ENCODE assay signal across 27 cellular contexts in genomic region chr13:51576754-51577153, GRCh38.
"Had no signal": no experiment of that assay in that cellular context is flagged by ENCODE, and none has a peak within 500 bp of the region (broad histone marks: within the 10 kb centered on the region; RNA-seq: fewer than 3 reads in every experiment).

No MANE protein-coding gene starts in this region.

- H3K27ac ChIP-seq: heart left ventricle, left lung, lower lobe of right lung, neural progenitor cell, spleen, testis, upper lobe of left lung, vagina, WERI-Rb-1 had no signal

- H3K27ac Mint-ChIP-seq: activated T-helper 1 cell treated with anti-CD3 and anti-CD28 coated beads, Interleukin-12 subunit alpha, Interleukin-12 subunit beta, Interleukin-2, Interleukin-4 antibody, amounts not matched to agents 30 ng/mL and 10 ng/mL and 1 ng/mL, durations not matched to agents 14 hours and 24 hours and 36 hours; natural killer cell; neural progenitor cell had no signal

- H3K4me1 ChIP-seq: heart left ventricle, left lung, lower lobe of right lung, neural progenitor cell, spleen, testis, upper lobe of left lung had no signal

- H3K9ac ChIP-seq: neural progenitor cell had no signal

- DNase-seq: activated CD4-positive, alpha-beta T cell treated with anti-CD3 and anti-CD28 coated beads for 48 hours; activated CD4-positive, alpha-beta T cell treated with anti-CD3 and anti-CD28 coated beads, Interleukin-2, amount 50 U/mL, for 48 hours; activated CD8-positive, alpha-beta memory T cell treated with anti-CD3 and anti-CD28 coated beads, Interleukin-2, amount 50 U/mL, for 4 hours; activated effector memory CD4-positive, alpha-beta T cell treated with anti-CD3 and anti-CD28 coated beads, Interleukin-2, amount 50 U/mL, for 16 hours; activated naive CD4-positive, alpha-beta T cell treated with anti-CD3 and anti-CD28 coated beads, Interleukin-2, amount 50 U/mL, for 16 hours; activated T-cell treated with anti-CD3 and anti-CD28 coated beads, Interleukin-2, amount 50 U/mL, for 1 hour; amygdala; effector CD8-positive, alpha-beta T cell; erythroblast; foreskin fibroblast; heart left ventricle; left lung; lower lobe of right lung; mesendoderm; natural killer cell; right cardiac atrium; spleen; stimulated activated naive CD4-positive, alpha-beta T cell treated with Interleukin-2 at 50 U/mL for 16 hours; testis; upper lobe of left lung; WERI-Rb-1 had no signal

- H3K9me3 ChIP-seq: lower lobe of right lung, testis, upper lobe of left lung, vagina had no signal

- H3K36me3 ChIP-seq: heart left ventricle, left lung, lower lobe of right lung, neural progenitor cell, spleen, upper lobe of left lung, vagina, WERI-Rb-1 had no signal

- H3K27me3 ChIP-seq: heart left ventricle, left lung, neural progenitor cell, spleen, testis, upper lobe of left lung, vagina had no signal

- FAIRE-seq: colon, endometrium, TTC549 had no signal

- H3K4me2 ChIP-seq: neural progenitor cell had no signal

- H3K4me3 Mint-ChIP-seq: activated T-helper 1 cell treated with anti-CD3 and anti-CD28 coated beads, Interleukin-12 subunit alpha, Interleukin-12 subunit beta, Interleukin-2, Interleukin-4 antibody, amounts not matched to agents 30 ng/mL and 10 ng/mL and 1 ng/mL, durations not matched to agents 14 hours and 24 hours and 36 hours; natural killer cell; neural progenitor cell had no signal

- H3K9me3 Mint-ChIP-seq: activated T-helper 1 cell treated with anti-CD3 and anti-CD28 coated beads, Interleukin-12 subunit alpha, Interleukin-12 subunit beta, Interleukin-2, Interleukin-4 antibody, amounts not matched to agents 30 ng/mL and 10 ng/mL and 1 ng/mL, durations not matched to agents 14 hours and 24 hours and 36 hours; natural killer cell; neural progenitor cell had no signal

- H3K4me3 ChIP-seq: heart left ventricle, left lung, lower lobe of right lung, neural progenitor cell, spleen, testis, upper lobe of left lung, vagina had no signal

- H2AFZ ChIP-seq: neural progenitor cell had no signal

- H3K36me3 Mint-ChIP-seq: natural killer cell, neural progenitor cell had no signal
